9 cellular contexts compared by ENCODE assay signal in the genomic region with DNA sequence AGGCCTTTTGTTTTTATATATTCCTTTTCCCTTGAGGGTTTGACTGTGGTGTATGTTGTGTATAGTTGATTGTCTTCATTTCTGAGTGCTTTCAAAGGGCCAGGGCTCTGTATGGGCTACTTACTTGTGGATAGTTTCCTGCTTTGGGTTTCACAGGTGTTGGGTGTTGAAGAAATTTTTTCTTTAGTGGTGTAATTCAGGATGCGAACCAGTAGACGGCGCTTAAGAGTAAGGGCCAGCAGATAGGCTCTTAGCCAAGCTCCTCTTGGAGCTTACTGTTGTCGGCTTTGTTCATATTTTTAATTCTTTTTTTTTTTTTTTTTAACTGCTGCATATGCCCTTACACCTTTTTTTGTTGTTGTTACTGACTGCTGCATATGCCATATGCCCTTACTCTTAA.
A peak's percentile ranks its signal among the peaks of the same experiment; 100 is the strongest.
DNase-seq lines count a peak whose midpoint lies in the region; FAIRE-seq and TF ChIP-seq lines count a peak whose summit lies in the region.
"Had no signal": no experiment of that assay in that cellular context is flagged by ENCODE, and none has a peak within 500 bp of the region (broad histone marks: within the 10 kb centered on the region; RNA-seq: fewer than 3 reads in every experiment).

No MANE protein-coding gene starts in this region.

- H3K14ac ChIP-seq in H1 (ENCODE audit: insufficient read length) = no peak overlapping the region

- no peaks in the 10 kb centered on the region for H3K79me2 ChIP-seq in H1 (ENCODE audit: control insufficient read depth in 1 of 2, insufficient read depth in 2 of 2, low read length in 2 of 2)

- no peak overlapping the region for H3K18ac ChIP-seq in H1 (ENCODE audit: extremely low read depth, low read length)

- H3K27me3 ChIP-seq in H1 (replicated peaks in 1 of 4; ENCODE audit: control insufficient read depth in 3 of 4, extremely low read depth in 1 of 4, insufficient read depth in 3 of 4, low read length in 3 of 4) (no peaks in the 10 kb centered on the region), thyroid gland (no peaks in the 10 kb centered on the region)
- H3K27me3 ChIP-seq: BLaER1 had no signal

- H4K5ac ChIP-seq in H1 (ENCODE audit: insufficient read length, low read depth, low read length) = no peak overlapping the region

- DNase-seq in SIG-M5 treated with dmso at 0.1 percent for 504 hours (lab: John Stamatoyannopoulos, UW; ENCODE audit: unreplicated experiment) = peak; percentile 5
- DNase-seq in SIG-M5 (lab: John Stamatoyannopoulos, UW) = no peak
- DNase-seq in KBM-7 = peak; percentile 71
- DNase-seq in H1 (ENCODE audit: low read depth in 1 of 2, low spot score in 2 of 2) = peak; percentile 17 to 59
- DNase-seq in thyroid gland = no peak
- no peak for DNase-seq in Ammon's horn (ENCODE audit: low spot score)
- no peak for DNase-seq in substantia nigra (lab: John Stamatoyannopoulos, UW)
- no peak for DNase-seq in NCI-H1048 (lab: John Stamatoyannopoulos, UW)

- H3K56ac ChIP-seq in H1 (replicated peaks; ENCODE audit: insufficient read length, low read depth, low read length) = no peak overlapping the region

- no peak overlapping the region for H3K9ac ChIP-seq in H1 (replicated peaks in 1 of 4; ENCODE audit: extremely low read depth in 1 of 4, low read depth in 3 of 4, low read length in 3 of 4)
- H3K9ac ChIP-seq: BLaER1 had no signal

- no peak overlapping the region for H4K8ac ChIP-seq in H1 (ENCODE audit: extremely low read depth, insufficient read depth, low read length)

- no peaks in the 10 kb centered on the region for H3K4me1 ChIP-seq in H1 (replicated peaks in 1 of 4; ENCODE audit: control insufficient read depth in 3 of 4, insufficient read depth in 4 of 4, low read length in 3 of 4)
- H3K4me1 ChIP-seq in thyroid gland = no peaks in the 10 kb centered on the region
- H3K4me1 ChIP-seq: BLaER1 had no signal

- H2BK15ac ChIP-seq in H1 (ENCODE audit: low read length) = no peak overlapping the region

- H3K9me3 ChIP-seq in H1 (ENCODE audit: insufficient read depth in 2 of 2, low read depth in 1 of 2, low read length in 1 of 2) (no peaks in the 10 kb centered on the region), thyroid gland (no peaks in the 10 kb centered on the region)

- H2AK5ac ChIP-seq in H1 (ENCODE audit: low read depth, low read length) = no peak overlapping the region

- intact Hi-C loops in thyroid gland (cut with DNase I) = no loop called here

- H2BK5ac ChIP-seq in H1 (ENCODE audit: low read depth, low read length) = no peak overlapping the region

- H2BK120ac ChIP-seq in H1 (replicated peaks; ENCODE audit: low read depth, low read length) = no peak overlapping the region

- in situ Hi-C loops in KBM-7 (cut with MboI; ENCODE audit: low pct_unique_long_range_greater_than_20kb, low sequenced_read_pairs) = no loop called here

- no peak for TF ChIP-seq EP300 in H1 (IDR thresholded peaks at IDR 0.05; ENCODE audit: borderline replicate concordance in 1 of 2, low read depth in 2 of 2, low read length in 2 of 2)

- no peaks in the 10 kb centered on the region for H4K20me1 ChIP-seq in H1 (replicated peaks in 1 of 2; ENCODE audit: control insufficient read depth in 1 of 2, insufficient read depth in 2 of 2, low read length in 2 of 2)
- H4K20me1 ChIP-seq: BLaER1 had no signal

- H3K36me3 ChIP-seq in H1 (ENCODE audit: control insufficient read depth in 2 of 4, insufficient read depth in 4 of 4, low read length in 3 of 4) (no peaks in the 10 kb centered on the region), thyroid gland (no peaks in the 10 kb centered on the region)
- H3K36me3 ChIP-seq: BLaER1 had no signal

- H2BK20ac ChIP-seq in H1 (ENCODE audit: low read length) = no peak overlapping the region

- no peak overlapping the region for H3K23ac ChIP-seq in H1 (ENCODE audit: insufficient read length)

- WGBS in H1 (ENCODE audit: extremely low coverage in 1 of 2, insufficient coverage in 1 of 2, insufficient read length in 1 of 2, insufficient replicate concordance in 2 of 2, low coverage in 1 of 2, low lambda C conversion rate in 2 of 2, missing lambda C conversion rate in 1 of 2), 2 experiments = 21% methylated on average over 4 of the region's 4 CpGs; no CpG with 5 or more reads in 1 of the 2 experiments
- 43 to 58% methylated on average over 4 of the region's 4 CpGs for WGBS in thyroid gland, 2 donors

- H3K23me2 ChIP-seq in H1 (ENCODE audit: low read depth, low read length) = no peaks in the 10 kb centered on the region

- H3K79me1 ChIP-seq in H1 (ENCODE audit: low read depth, low read length) = no peaks in the 10 kb centered on the region

- no peak overlapping the region for H3K27ac ChIP-seq in H1 (ENCODE audit: low read depth, low read length)
- H3K27ac ChIP-seq in thyroid gland = no peak overlapping the region
- H3K27ac ChIP-seq in substantia nigra (ENCODE audit: low read depth, low read length, poor library complexity, severe bottlenecking) = no peak overlapping the region
- H3K27ac ChIP-seq: BLaER1 had no signal

- no peak overlapping the region for H4K91ac ChIP-seq in H1 (replicated peaks; ENCODE audit: insufficient read length, low read length)

- FAIRE-seq in H1 (lab: Jason Lieb, UNC) = peak; percentile 95

- H3K4me3 ChIP-seq in H1 (ENCODE audit: extremely low read depth in 1 of 4, insufficient read depth in 2 of 4, low read depth in 3 of 4, low read length in 4 of 4) = no peak overlapping the region
- H3K4me3 ChIP-seq in thyroid gland (replicated peaks in 1 of 3) = no peak overlapping the region
- H3K4me3 ChIP-seq: BLaER1 had no signal

- CTCF ChIA-PET in H1 (lab: Charles Lee; ENCODE audit: partially characterized antibody) = interaction anchor here (0.6 to 3.5 kb wide), 37 partner anchors 9 to 1018 kb away, joined by 3 to 22 read pairs (median 4); no protein-coding TSS in a partner anchor

- no peak overlapping the region for H2AFZ ChIP-seq in H1 (ENCODE audit: low read length)

- TF ChIP-seq RAD21 in H1 (IDR thresholded peaks at IDR 0.05 in 1 of 2, conservative IDR thresholded peaks at IDR 0.05 in 1 of 2; ENCODE audit: low read depth in 2 of 2, low read length in 2 of 2) = peak; percentile 70 to 77

- H3K4ac ChIP-seq in H1 (replicated peaks; ENCODE audit: insufficient read length, low read depth, low read length) = no peak overlapping the region

- POLR2A ChIA-PET in H1 (lab: Charles Lee; ENCODE audit: partially characterized antibody) = no interaction called here

- TF ChIP-seq CTCF in H1 (IDR thresholded peaks at IDR 0.05; ENCODE audit: control extremely low read depth in 1 of 3, insufficient read depth in 1 of 3, low read depth in 1 of 3, low read length in 3 of 3) = peak in 2 of 3 experiments; percentile 75 to 78; a peak in 3 of 4 replicates
- TF ChIP-seq CTCF in thyroid gland (IDR thresholded peaks at IDR 0.05) = peak in 4 of 6 experiments; percentile 18 to 42 (median 30)

- TF ChIP-seq POLR2A in H1 (IDR thresholded peaks at IDR 0.05; ENCODE audit: control extremely low read depth in 1 of 2, low read depth in 2 of 2, low read length in 2 of 2) (no peak), thyroid gland (IDR thresholded peaks at IDR 0.05) (no peak)

- H2BK12ac ChIP-seq in H1 (ENCODE audit: low read depth, low read length) = no peak overlapping the region

- H3K4me2 ChIP-seq in H1 (ENCODE audit: insufficient read depth in 1 of 2, low read depth in 2 of 2, low read length in 2 of 2) = no peak overlapping the region
- H3K4me2 ChIP-seq: BLaER1 had no signal

TF ChIP-seq in H1, 55 proteins besides CTCF, POLR2A, EP300 and RAD21 (continues in another document):
- TF ChIP-seq MAFK (IDR thresholded peaks at IDR 0.05; ENCODE audit: low read depth, low read length) (no peak), KDM1A (IDR thresholded peaks at IDR 0.05; ENCODE audit: borderline replicate concordance, low read length) (no peak), POLR2AphosphoS5 (IDR thresholded peaks at IDR 0.05; ENCODE audit: low read depth, low read length) (no peak), EGR1 (IDR thresholded peaks at IDR 0.05; ENCODE audit: borderline replicate concordance, low read depth, low read length) (no peak), CBX8 (IDR thresholded peaks at IDR 0.05; ENCODE audit: borderline replicate concordance, low read depth, low read length) (no peak)
- TF ChIP-seq, protein P1, sequence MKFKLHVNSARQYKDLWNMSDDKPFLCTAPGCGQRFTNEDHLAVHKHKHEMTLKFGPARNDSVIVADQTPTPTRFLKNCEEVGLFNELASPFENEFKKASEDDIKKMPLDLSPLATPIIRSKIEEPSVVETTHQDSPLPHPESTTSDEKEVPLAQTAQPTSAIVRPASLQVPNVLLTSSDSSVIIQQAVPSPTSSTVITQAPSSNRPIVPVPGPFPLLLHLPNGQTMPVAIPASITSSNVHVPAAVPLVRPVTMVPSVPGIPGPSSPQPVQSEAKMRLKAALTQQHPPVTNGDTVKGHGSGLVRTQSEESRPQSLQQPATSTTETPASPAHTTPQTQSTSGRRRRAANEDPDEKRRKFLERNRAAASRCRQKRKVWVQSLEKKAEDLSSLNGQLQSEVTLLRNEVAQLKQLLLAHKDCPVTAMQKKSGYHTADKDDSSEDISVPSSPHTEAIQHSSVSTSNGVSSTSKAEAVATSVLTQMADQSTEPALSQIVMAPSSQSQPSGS (IDR thresholded peaks at IDR 0.05; ENCODE audit: low read length) = no peak

Comparison
In these comparisons a context has a peak if more than half of its experiments do, and no peak if none do; other contexts are left out.
1. DNase-seq: peak in SIG-M5 treated with dmso at 0.1 percent for 504 hours (single experiment), KBM-7 (single experiment) and H1 (2 of 2); none in SIG-M5 (single experiment), thyroid gland (0 of 2), Ammon's horn (single experiment), substantia nigra (0 of 49) and NCI-H1048 (single experiment).